Comparison of ENCODE assay signal across 1 cellular context in the genomic region with DNA sequence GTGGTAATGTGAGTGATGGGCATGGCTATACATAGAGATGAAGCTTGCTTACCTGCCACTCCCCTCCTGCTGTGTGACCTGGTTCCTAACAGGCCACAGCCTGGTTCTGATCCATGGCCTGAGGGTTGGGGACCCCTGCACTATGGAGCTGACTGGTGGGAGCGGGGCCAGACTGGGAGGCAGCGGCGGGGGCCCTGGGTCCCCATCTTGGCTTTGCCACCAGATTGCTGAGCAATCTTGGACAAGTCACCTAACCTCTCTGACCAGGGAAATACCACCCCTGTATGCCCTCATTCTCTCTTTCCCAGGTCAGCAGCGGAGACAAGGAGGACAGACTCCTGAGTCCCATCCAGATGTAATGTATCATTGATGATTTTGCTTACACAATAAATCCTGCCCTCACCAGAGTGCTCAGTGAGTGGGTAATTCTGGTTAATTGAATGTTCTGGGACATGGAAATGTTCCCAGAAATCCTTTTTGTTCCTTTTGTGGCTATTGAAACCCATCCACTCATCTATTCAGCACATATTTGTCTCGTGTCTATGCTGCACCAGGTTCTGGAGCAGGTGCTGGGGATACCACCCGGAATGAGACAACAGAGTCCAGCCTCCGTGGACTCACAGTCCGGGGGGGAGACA.
TF ChIP-seq lines count a peak whose summit lies in the region.

No MANE protein-coding gene starts in this region.

TF ChIP-seq in H1, 55 proteins besides CTCF, POLR2A, EP300 and RAD21:
- no peak for TF ChIP-seq KDM1A (IDR thresholded peaks at IDR 0.05; ENCODE audit: borderline replicate concordance, low read length)
- TF ChIP-seq EGR1 (IDR thresholded peaks at IDR 0.05; ENCODE audit: borderline replicate concordance, low read depth, low read length) = no peak
- TF ChIP-seq SP4 (IDR thresholded peaks at IDR 0.05; ENCODE audit: low read length) = no peak
- no peak for TF ChIP-seq BCL11A (IDR thresholded peaks at IDR 0.05; ENCODE audit: low read depth in 2 of 2, low read length in 2 of 2)
- TF ChIP-seq SIRT6 (IDR thresholded peaks at IDR 0.05; ENCODE audit: low read length) = no peak
- TF ChIP-seq EZH2 (IDR thresholded peaks at IDR 0.05; ENCODE audit: low read depth, low read length, severe bottlenecking) = no peak
- no peak for TF ChIP-seq BRCA1 (IDR thresholded peaks at IDR 0.05; ENCODE audit: low read depth, low read length)
- TF ChIP-seq, protein P1, sequence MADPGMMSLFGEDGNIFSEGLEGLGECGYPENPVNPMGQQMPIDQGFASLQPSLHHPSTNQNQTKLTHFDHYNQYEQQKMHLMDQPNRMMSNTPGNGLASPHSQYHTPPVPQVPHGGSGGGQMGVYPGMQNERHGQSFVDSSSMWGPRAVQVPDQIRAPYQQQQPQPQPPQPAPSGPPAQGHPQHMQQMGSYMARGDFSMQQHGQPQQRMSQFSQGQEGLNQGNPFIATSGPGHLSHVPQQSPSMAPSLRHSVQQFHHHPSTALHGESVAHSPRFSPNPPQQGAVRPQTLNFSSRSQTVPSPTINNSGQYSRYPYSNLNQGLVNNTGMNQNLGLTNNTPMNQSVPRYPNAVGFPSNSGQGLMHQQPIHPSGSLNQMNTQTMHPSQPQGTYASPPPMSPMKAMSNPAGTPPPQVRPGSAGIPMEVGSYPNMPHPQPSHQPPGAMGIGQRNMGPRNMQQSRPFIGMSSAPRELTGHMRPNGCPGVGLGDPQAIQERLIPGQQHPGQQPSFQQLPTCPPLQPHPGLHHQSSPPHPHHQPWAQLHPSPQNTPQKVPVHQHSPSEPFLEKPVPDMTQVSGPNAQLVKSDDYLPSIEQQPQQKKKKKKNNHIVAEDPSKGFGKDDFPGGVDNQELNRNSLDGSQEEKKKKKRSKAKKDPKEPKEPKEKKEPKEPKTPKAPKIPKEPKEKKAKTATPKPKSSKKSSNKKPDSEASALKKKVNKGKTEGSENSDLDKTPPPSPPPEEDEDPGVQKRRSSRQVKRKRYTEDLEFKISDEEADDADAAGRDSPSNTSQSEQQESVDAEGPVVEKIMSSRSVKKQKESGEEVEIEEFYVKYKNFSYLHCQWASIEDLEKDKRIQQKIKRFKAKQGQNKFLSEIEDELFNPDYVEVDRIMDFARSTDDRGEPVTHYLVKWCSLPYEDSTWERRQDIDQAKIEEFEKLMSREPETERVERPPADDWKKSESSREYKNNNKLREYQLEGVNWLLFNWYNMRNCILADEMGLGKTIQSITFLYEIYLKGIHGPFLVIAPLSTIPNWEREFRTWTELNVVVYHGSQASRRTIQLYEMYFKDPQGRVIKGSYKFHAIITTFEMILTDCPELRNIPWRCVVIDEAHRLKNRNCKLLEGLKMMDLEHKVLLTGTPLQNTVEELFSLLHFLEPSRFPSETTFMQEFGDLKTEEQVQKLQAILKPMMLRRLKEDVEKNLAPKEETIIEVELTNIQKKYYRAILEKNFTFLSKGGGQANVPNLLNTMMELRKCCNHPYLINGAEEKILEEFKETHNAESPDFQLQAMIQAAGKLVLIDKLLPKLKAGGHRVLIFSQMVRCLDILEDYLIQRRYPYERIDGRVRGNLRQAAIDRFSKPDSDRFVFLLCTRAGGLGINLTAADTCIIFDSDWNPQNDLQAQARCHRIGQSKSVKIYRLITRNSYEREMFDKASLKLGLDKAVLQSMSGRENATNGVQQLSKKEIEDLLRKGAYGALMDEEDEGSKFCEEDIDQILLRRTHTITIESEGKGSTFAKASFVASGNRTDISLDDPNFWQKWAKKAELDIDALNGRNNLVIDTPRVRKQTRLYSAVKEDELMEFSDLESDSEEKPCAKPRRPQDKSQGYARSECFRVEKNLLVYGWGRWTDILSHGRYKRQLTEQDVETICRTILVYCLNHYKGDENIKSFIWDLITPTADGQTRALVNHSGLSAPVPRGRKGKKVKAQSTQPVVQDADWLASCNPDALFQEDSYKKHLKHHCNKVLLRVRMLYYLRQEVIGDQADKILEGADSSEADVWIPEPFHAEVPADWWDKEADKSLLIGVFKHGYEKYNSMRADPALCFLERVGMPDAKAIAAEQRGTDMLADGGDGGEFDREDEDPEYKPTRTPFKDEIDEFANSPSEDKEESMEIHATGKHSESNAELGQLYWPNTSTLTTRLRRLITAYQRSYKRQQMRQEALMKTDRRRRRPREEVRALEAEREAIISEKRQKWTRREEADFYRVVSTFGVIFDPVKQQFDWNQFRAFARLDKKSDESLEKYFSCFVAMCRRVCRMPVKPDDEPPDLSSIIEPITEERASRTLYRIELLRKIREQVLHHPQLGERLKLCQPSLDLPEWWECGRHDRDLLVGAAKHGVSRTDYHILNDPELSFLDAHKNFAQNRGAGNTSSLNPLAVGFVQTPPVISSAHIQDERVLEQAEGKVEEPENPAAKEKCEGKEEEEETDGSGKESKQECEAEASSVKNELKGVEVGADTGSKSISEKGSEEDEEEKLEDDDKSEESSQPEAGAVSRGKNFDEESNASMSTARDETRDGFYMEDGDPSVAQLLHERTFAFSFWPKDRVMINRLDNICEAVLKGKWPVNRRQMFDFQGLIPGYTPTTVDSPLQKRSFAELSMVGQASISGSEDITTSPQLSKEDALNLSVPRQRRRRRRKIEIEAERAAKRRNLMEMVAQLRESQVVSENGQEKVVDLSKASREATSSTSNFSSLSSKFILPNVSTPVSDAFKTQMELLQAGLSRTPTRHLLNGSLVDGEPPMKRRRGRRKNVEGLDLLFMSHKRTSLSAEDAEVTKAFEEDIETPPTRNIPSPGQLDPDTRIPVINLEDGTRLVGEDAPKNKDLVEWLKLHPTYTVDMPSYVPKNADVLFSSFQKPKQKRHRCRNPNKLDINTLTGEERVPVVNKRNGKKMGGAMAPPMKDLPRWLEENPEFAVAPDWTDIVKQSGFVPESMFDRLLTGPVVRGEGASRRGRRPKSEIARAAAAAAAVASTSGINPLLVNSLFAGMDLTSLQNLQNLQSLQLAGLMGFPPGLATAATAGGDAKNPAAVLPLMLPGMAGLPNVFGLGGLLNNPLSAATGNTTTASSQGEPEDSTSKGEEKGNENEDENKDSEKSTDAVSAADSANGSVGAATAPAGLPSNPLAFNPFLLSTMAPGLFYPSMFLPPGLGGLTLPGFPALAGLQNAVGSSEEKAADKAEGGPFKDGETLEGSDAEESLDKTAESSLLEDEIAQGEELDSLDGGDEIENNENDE (IDR thresholded peaks at IDR 0.05; ENCODE audit: insufficient replicate concordance, low read length) = no peak
- TF ChIP-seq CHD2 (IDR thresholded peaks at IDR 0.05; ENCODE audit: low read length) = no peak
- TF ChIP-seq HDAC6 (IDR thresholded peaks at IDR 0.05; ENCODE audit: low read depth, low read length) = no peak
